ENCODE assay signal across 1 cellular context in the genomic region with DNA sequence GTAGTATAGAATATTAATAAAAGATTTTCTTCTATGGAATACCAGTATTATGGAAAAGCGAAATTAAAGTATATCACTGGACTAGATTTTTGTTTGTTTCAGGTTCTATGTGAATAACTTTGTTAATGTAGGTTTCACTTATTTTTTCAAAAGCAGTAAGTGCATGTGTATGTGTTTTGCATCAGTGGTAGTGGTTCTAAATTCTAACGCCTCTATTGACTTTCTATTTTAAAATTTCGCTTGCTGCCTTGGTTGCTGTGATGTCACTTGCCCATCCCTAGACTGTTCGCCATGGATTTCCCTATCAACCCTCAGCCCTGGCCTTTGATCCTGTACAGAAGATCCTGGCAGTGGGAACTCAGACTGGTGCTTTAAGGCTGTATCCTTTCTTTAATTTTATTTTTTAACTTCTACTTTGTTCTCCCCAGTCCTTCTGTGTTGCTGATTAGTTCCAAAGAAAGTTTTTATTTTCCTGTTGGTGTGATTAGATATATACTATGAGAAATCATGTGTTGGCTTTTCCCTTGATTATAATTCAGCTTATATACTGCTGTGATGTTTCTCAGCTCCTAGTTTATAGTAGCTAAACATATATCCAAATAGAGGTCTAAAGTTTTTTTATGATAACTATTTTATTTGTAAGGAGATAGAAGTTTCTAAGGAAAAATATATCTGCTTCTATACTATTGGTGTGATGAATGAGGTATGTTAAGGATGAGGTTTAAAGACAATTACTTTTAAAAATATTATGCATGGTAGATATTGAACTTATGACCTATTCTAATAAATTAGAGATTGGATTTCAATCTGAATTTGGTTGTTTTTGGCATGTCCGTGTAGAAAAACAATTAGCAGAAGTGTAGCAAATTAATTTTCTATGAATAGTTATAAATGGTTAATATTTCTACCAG.
A peak's percentile ranks its signal among the peaks of the same experiment; 100 is the strongest.
TF ChIP-seq lines count a peak whose summit lies in the region.

No MANE protein-coding gene starts in this region.

TF ChIP-seq in K562, 482 proteins besides CTCF, POLR2A, EP300 and RAD21 (continued from another document and continues in another):
- TF ChIP-seq, protein P1, sequence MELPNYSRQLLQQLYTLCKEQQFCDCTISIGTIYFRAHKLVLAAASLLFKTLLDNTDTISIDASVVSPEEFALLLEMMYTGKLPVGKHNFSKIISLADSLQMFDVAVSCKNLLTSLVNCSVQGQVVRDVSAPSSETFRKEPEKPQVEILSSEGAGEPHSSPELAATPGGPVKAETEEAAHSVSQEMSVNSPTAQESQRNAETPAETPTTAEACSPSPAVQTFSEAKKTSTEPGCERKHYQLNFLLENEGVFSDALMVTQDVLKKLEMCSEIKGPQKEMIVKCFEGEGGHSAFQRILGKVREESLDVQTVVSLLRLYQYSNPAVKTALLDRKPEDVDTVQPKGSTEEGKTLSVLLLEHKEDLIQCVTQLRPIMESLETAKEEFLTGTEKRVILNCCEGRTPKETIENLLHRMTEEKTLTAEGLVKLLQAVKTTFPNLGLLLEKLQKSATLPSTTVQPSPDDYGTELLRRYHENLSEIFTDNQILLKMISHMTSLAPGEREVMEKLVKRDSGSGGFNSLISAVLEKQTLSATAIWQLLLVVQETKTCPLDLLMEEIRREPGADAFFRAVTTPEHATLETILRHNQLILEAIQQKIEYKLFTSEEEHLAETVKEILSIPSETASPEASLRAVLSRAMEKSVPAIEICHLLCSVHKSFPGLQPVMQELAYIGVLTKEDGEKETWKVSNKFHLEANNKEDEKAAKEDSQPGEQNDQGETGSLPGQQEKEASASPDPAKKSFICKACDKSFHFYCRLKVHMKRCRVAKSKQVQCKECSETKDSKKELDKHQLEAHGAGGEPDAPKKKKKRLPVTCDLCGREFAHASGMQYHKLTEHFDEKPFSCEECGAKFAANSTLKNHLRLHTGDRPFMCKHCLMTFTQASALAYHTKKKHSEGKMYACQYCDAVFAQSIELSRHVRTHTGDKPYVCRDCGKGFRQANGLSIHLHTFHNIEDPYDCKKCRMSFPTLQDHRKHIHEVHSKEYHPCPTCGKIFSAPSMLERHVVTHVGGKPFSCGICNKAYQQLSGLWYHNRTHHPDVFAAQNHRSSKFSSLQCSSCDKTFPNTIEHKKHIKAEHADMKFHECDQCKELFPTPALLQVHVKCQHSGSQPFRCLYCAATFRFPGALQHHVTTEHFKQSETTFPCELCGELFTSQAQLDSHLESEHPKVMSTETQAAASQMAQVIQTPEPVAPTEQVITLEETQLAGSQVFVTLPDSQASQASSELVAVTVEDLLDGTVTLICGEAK (IDR thresholded peaks at IDR 0.05) = no peak
- TF ChIP-seq, protein P1 (CRISPR knock-in tag; IDR thresholded peaks at IDR 0.05) = no peak
- TF ChIP-seq ZSCAN32 (CRISPR knock-in tag; IDR thresholded peaks at IDR 0.05) = no peak
- TF ChIP-seq, protein P2, sequence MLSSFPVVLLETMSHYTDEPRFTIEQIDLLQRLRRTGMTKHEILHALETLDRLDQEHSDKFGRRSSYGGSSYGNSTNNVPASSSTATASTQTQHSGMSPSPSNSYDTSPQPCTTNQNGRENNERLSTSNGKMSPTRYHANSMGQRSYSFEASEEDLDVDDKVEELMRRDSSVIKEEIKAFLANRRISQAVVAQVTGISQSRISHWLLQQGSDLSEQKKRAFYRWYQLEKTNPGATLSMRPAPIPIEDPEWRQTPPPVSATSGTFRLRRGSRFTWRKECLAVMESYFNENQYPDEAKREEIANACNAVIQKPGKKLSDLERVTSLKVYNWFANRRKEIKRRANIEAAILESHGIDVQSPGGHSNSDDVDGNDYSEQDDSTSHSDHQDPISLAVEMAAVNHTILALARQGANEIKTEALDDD (IDR thresholded peaks at IDR 0.05) = 0 out of 2 replicates have a peak, but pooled peaks have one; percentile 22
- TF ChIP-seq NFE2L1 (tag; IDR thresholded peaks at IDR 0.05; ENCODE audit: borderline replicate concordance, low read depth) = no peak
- no peak for TF ChIP-seq POU5F1 (IDR thresholded peaks at IDR 0.05; ENCODE audit: borderline replicate concordance, low read depth, low read length, partially characterized antibody)
- no peak for TF ChIP-seq BACH1 (tag; IDR thresholded peaks at IDR 0.05)
- TF ChIP-seq, protein P3, sequence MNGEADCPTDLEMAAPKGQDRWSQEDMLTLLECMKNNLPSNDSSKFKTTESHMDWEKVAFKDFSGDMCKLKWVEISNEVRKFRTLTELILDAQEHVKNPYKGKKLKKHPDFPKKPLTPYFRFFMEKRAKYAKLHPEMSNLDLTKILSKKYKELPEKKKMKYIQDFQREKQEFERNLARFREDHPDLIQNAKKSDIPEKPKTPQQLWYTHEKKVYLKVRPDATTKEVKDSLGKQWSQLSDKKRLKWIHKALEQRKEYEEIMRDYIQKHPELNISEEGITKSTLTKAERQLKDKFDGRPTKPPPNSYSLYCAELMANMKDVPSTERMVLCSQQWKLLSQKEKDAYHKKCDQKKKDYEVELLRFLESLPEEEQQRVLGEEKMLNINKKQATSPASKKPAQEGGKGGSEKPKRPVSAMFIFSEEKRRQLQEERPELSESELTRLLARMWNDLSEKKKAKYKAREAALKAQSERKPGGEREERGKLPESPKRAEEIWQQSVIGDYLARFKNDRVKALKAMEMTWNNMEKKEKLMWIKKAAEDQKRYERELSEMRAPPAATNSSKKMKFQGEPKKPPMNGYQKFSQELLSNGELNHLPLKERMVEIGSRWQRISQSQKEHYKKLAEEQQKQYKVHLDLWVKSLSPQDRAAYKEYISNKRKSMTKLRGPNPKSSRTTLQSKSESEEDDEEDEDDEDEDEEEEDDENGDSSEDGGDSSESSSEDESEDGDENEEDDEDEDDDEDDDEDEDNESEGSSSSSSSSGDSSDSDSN (IDR thresholded peaks at IDR 0.05; ENCODE audit: borderline replicate concordance in 1 of 2, low read depth in 2 of 2, low read length in 2 of 2) = 0 out of 4 replicates have a peak, but pooled peaks of 1 of the 2 experiments have one; percentile 80
- TF ChIP-seq KLF13 (tag; IDR thresholded peaks at IDR 0.05; ENCODE audit: borderline replicate concordance, low read depth) = no peak
- TF ChIP-seq, protein P4, sequence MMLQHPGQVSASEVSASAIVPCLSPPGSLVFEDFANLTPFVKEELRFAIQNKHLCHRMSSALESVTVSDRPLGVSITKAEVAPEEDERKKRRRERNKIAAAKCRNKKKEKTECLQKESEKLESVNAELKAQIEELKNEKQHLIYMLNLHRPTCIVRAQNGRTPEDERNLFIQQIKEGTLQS (IDR thresholded peaks at IDR 0.05) = peak; percentile 38; the same call in 1 of the 2 replicates
- TF ChIP-seq, protein P4 (CRISPR knock-in tag; conservative IDR thresholded peaks at IDR 0.05) = no peak
- no peak for TF ChIP-seq PHB2 (IDR thresholded peaks at IDR 0.05; ENCODE audit: low read depth)
- TF ChIP-seq, protein P5, sequence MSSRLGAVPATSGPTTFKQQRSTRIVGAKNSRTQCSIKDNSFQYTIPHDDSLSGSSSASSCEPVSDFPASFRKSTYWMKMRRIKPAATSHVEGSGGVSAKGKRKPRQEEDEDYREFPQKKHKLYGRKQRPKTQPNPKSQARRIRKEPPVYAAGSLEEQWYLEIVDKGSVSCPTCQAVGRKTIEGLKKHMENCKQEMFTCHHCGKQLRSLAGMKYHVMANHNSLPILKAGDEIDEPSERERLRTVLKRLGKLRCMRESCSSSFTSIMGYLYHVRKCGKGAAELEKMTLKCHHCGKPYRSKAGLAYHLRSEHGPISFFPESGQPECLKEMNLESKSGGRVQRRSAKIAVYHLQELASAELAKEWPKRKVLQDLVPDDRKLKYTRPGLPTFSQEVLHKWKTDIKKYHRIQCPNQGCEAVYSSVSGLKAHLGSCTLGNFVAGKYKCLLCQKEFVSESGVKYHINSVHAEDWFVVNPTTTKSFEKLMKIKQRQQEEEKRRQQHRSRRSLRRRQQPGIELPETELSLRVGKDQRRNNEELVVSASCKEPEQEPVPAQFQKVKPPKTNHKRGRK (tag; IDR thresholded peaks at IDR 0.05) = no peak
- no peak for TF ChIP-seq ZFP36 (IDR thresholded peaks at IDR 0.05; ENCODE audit: low read depth, low read length, partially characterized antibody)
- TF ChIP-seq, protein P6, sequence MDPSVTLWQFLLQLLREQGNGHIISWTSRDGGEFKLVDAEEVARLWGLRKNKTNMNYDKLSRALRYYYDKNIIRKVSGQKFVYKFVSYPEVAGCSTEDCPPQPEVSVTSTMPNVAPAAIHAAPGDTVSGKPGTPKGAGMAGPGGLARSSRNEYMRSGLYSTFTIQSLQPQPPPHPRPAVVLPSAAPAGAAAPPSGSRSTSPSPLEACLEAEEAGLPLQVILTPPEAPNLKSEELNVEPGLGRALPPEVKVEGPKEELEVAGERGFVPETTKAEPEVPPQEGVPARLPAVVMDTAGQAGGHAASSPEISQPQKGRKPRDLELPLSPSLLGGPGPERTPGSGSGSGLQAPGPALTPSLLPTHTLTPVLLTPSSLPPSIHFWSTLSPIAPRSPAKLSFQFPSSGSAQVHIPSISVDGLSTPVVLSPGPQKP (CRISPR knock-in tag; IDR thresholded peaks at IDR 0.05) = no peak
- TF ChIP-seq ELF2 (CRISPR knock-in tag; IDR thresholded peaks at IDR 0.05) = peak; percentile 77
- TF ChIP-seq GATAD2A (IDR thresholded peaks at IDR 0.05) = 0 out of 2 replicates have a peak, but pooled peaks have one; percentile 10
- no peak for TF ChIP-seq HIVEP1 (CRISPR knock-in tag; IDR thresholded peaks at IDR 0.05)
- TF ChIP-seq SAFB (IDR thresholded peaks at IDR 0.05; ENCODE audit: borderline replicate concordance, low read depth, low read length) = no peak
- TF ChIP-seq, protein P7, sequence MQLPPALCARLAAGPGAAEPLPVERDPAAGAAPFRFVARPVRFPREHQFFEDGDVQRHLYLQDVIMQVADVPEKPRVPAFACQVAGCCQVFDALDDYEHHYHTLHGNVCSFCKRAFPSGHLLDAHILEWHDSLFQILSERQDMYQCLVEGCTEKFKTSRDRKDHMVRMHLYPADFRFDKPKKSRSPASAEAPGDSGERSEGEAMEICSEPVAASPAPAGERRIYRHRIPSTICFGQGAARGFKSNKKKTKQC (CRISPR knock-in tag; IDR thresholded peaks at IDR 0.05) = no peak
- no peak for TF ChIP-seq MCM2 (IDR thresholded peaks at IDR 0.05; ENCODE audit: low read depth)
- TF ChIP-seq MTA3 (IDR thresholded peaks at IDR 0.05; ENCODE audit: borderline replicate concordance) = 0 out of 2 replicates have a peak, but pooled peaks have one; percentile 29
- TF ChIP-seq KLF6 (CRISPR knock-in tag; IDR thresholded peaks at IDR 0.05; ENCODE audit: borderline replicate concordance) = peak; percentile 34; the same call in 1 of the 2 replicates
- TF ChIP-seq HOXB6 (CRISPR knock-in tag; IDR thresholded peaks at IDR 0.05; ENCODE audit: borderline replicate concordance) = no peak
- TF ChIP-seq MAZ (CRISPR knock-in tag; conservative IDR thresholded peaks at IDR 0.05 in 1 of 2, IDR thresholded peaks at IDR 0.05 in 1 of 2) = 0 out of 4 replicates have a peak, but pooled peaks of 1 of the 2 experiments have one; percentile 23
- peak; percentile 73 for TF ChIP-seq LEF1 (IDR thresholded peaks at IDR 0.05)
- no peak for TF ChIP-seq ZNF311 (CRISPR knock-in tag; IDR thresholded peaks at IDR 0.05)
- no peak for TF ChIP-seq ZC3H8 (IDR thresholded peaks at IDR 0.05)
- TF ChIP-seq POLR2B (IDR thresholded peaks at IDR 0.05; ENCODE audit: low read depth, partially characterized antibody) = peak; percentile 57
- TF ChIP-seq ZNF274 (IDR thresholded peaks at IDR 0.05; ENCODE audit: borderline replicate concordance, low read depth, low read length) = no peak
- TF ChIP-seq PRMT5 (CRISPR knock-in tag; IDR thresholded peaks at IDR 0.05) = no peak
- TF ChIP-seq, protein P8, sequence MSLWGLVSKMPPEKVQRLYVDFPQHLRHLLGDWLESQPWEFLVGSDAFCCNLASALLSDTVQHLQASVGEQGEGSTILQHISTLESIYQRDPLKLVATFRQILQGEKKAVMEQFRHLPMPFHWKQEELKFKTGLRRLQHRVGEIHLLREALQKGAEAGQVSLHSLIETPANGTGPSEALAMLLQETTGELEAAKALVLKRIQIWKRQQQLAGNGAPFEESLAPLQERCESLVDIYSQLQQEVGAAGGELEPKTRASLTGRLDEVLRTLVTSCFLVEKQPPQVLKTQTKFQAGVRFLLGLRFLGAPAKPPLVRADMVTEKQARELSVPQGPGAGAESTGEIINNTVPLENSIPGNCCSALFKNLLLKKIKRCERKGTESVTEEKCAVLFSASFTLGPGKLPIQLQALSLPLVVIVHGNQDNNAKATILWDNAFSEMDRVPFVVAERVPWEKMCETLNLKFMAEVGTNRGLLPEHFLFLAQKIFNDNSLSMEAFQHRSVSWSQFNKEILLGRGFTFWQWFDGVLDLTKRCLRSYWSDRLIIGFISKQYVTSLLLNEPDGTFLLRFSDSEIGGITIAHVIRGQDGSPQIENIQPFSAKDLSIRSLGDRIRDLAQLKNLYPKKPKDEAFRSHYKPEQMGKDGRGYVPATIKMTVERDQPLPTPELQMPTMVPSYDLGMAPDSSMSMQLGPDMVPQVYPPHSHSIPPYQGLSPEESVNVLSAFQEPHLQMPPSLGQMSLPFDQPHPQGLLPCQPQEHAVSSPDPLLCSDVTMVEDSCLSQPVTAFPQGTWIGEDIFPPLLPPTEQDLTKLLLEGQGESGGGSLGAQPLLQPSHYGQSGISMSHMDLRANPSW (CRISPR knock-in tag; IDR thresholded peaks at IDR 0.05) = no peak
- no peak for TF ChIP-seq NR2C2 (CRISPR knock-in tag; IDR thresholded peaks at IDR 0.05)
- peak; percentile 75 for TF ChIP-seq NR2C2 (tag; IDR thresholded peaks at IDR 0.05)
- no peak for TF ChIP-seq PHF21A (IDR thresholded peaks at IDR 0.05; ENCODE audit: borderline replicate concordance, low read depth)
- 0 out of 4 replicates have a peak, but pooled peaks of 1 of the 2 experiments have one; percentile 6 for TF ChIP-seq ARNT (IDR thresholded peaks at IDR 0.05)
